8 cellular contexts compared by ENCODE assay signal in the genomic region with DNA sequence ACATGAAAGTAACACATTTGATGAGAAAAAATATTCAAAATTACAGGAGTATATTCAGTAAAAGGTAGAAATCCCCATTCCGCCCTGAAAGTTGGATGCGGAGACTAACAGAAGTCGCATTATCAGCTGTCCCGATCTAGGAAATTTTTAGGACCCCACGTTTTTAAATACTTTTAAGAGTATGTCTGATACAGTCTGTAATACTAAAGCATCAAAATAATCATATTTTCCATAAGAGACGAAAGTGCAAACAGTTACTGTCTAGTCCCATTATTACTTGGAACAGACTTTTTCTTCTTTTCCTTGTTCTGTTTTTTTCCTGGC. TPM values are rescaled to one million over a fixed set of nuclear protein-coding genes. Genes with fewer than 3 reads are reported as not detected.
DNase-seq lines count a peak whose midpoint lies in the region; ATAC-seq and TF ChIP-seq lines count a peak whose summit lies in the region.

No MANE protein-coding gene starts in this region.

- CTCF ChIA-PET in activated naive CD4-positive, alpha-beta T cell treated with anti-CD3 and anti-CD28 coated beads, Interleukin-2, amount 10 ng/mL, durations not matched to agents 7 days and 5 days (lab: Charles Lee), result no interaction called here
- CTCF ChIA-PET in GM10248 (lab: Yijun Ruan, JAX), result interaction anchor here (1.4 to 2.3 kb wide), 2 partner anchors 67 to 431 kb away, joined by 3 to 9 read pairs; no protein-coding TSS in a partner anchor

- no peaks in the 10 kb centered on the region for H3K27me3 ChIP-seq in brain microvascular endothelial cell (replicated peaks)
- peaks cover 0 to 4% of the 10 kb centered on the region in 2 experiments for H3K27me3 ChIP-seq in mesenchymal stem cell (ENCODE audit: control insufficient read depth in 1 of 2, insufficient read depth in 1 of 2, low read length in 2 of 2)
- no peaks in the 10 kb centered on the region for H3K27me3 ChIP-seq in transverse colon

- TF ChIP-seq CTCF in brain microvascular endothelial cell (IDR thresholded peaks at IDR 0.05; ENCODE audit: low read depth, low read length, missing control alignments), result no peak
- no peak for TF ChIP-seq CTCF in transverse colon (IDR thresholded peaks at IDR 0.05)
- TF ChIP-seq CTCF in GM10248 (IDR thresholded peaks at IDR 0.05; ENCODE audit: control extremely low read depth, extremely low read depth, low read depth, missing control alignments), result no peak

- no peak overlapping the region for H4K8ac ChIP-seq in mesenchymal stem cell (ENCODE audit: low read length)

- no peaks in the 10 kb centered on the region for H3K4me1 ChIP-seq in mesenchymal stem cell (ENCODE audit: control insufficient read depth, insufficient read depth, low read depth, low read length)
- H3K4me1 ChIP-seq in transverse colon, result peaks cover 0 to 15% (median 6%) of the 10 kb centered on the region in 4 donors

- TF ChIP-seq POLR2A in transverse colon (IDR thresholded peaks at IDR 0.05), result no peak

- no peak for DNase-seq in activated naive CD4-positive, alpha-beta T cell treated with anti-CD3 and anti-CD28 coated beads, Interleukin-2, amount 10 ng/mL, durations not matched to agents 7 days and 5 days
- DNase-seq in activated naive CD4-positive, alpha-beta T cell treated with anti-CD3 and anti-CD28 coated beads, Interleukin-2, amount 50 U/mL, for 16 hours, result no peak
- DNase-seq in brain microvascular endothelial cell (no peak), mesenchymal stem cell (peak; percentile 22), transverse colon (no peak), 8988T (no peak), GM10248 (ENCODE audit: extremely low spot score) (no peak)

- H2AK5ac ChIP-seq in mesenchymal stem cell (ENCODE audit: low read length, severe bottlenecking), result no peak overlapping the region

- peak overlapping the region in 1 of 2 experiments; percentile 43 for H3K18ac ChIP-seq in mesenchymal stem cell (ENCODE audit: low read depth in 1 of 2, low read length in 2 of 2)

- peaks cover 43% of the 10 kb centered on the region for H3K27me3 Mint-ChIP-seq in activated naive CD4-positive, alpha-beta T cell treated with anti-CD3 and anti-CD28 coated beads, Interleukin-2, amount 10 ng/mL, durations not matched to agents 7 days and 5 days

- H3K23ac ChIP-seq in mesenchymal stem cell (ENCODE audit: low read length in 2 of 2), result no peak overlapping the region

- H3K4me2 ChIP-seq in mesenchymal stem cell (ENCODE audit: low read length, poor library complexity, severe bottlenecking), result peak overlapping the region; percentile 47

- ATAC-seq in HG02610 (IDR thresholded peaks at IDR 0.05; ENCODE audit: unreplicated experiment), result no peak

- no peaks in the 10 kb centered on the region for H3K9me3 ChIP-seq in mesenchymal stem cell (ENCODE audit: control insufficient read depth, low read length)
- no peaks in the 10 kb centered on the region for H3K9me3 ChIP-seq in transverse colon

- H3K27ac Mint-ChIP-seq in activated naive CD4-positive, alpha-beta T cell treated with anti-CD3 and anti-CD28 coated beads, Interleukin-2, amount 10 ng/mL, durations not matched to agents 7 days and 5 days, result no peak overlapping the region

- H3K36me3 ChIP-seq in brain microvascular endothelial cell (replicated peaks), result no peaks in the 10 kb centered on the region
- H3K36me3 ChIP-seq in mesenchymal stem cell (ENCODE audit: control insufficient read depth in 1 of 2, insufficient read depth in 2 of 2, low read depth in 1 of 2, low read length in 2 of 2), result peaks cover 0 to 2% of the 10 kb centered on the region in 2 experiments
- H3K36me3 ChIP-seq in transverse colon, result no peaks in the 10 kb centered on the region

- POLR2A ChIA-PET in GM10248 (lab: Yijun Ruan, JAX), result interaction anchor here (0.6 kb wide), 1 partner anchor 465 kb away, joined by 3 read pairs; no protein-coding TSS in a partner anchor

- H4K91ac ChIP-seq in mesenchymal stem cell (ENCODE audit: low read length), result no peak overlapping the region

- H2BK15ac ChIP-seq in mesenchymal stem cell (ENCODE audit: low read depth, poor library complexity, severe bottlenecking), result no peak overlapping the region

- no peak overlapping the region for H3K14ac ChIP-seq in mesenchymal stem cell (ENCODE audit: low read length in 2 of 2)

- no peak overlapping the region for H2BK5ac ChIP-seq in mesenchymal stem cell (ENCODE audit: low read depth, low read length, poor library complexity, severe bottlenecking)

- no peak for TF ChIP-seq EP300 in transverse colon (IDR thresholded peaks at IDR 0.05; ENCODE audit: low read depth)

- H3K4me1 Mint-ChIP-seq in activated naive CD4-positive, alpha-beta T cell treated with anti-CD3 and anti-CD28 coated beads, Interleukin-2, amount 10 ng/mL, durations not matched to agents 7 days and 5 days, result peaks cover 12% of the 10 kb centered on the region

- H3K27ac ChIP-seq in brain microvascular endothelial cell (peak overlapping the region; percentile 54), mesenchymal stem cell (ENCODE audit: low read length, poor library complexity, severe bottlenecking) (no peak overlapping the region), transverse colon (peak overlapping the region; percentile 77 to 87 (median 84))

- H2AFZ ChIP-seq in mesenchymal stem cell (ENCODE audit: low read depth, low read length), result no peak overlapping the region

- intact Hi-C loops in transverse colon (cut with DNase I; ENCODE audit: low total_unique reads), result no loop called here

- no peaks in the 10 kb centered on the region for H3K79me1 ChIP-seq in mesenchymal stem cell (replicated peaks; ENCODE audit: low read length, poor library complexity, severe bottlenecking)

- H3K36me3 Mint-ChIP-seq in activated naive CD4-positive, alpha-beta T cell treated with anti-CD3 and anti-CD28 coated beads, Interleukin-2, amount 10 ng/mL, durations not matched to agents 7 days and 5 days, result no peaks in the 10 kb centered on the region

- H2BK12ac ChIP-seq in mesenchymal stem cell (ENCODE audit: low read length in 2 of 2), result no peak overlapping the region

- H3K4me3 Mint-ChIP-seq in activated naive CD4-positive, alpha-beta T cell treated with anti-CD3 and anti-CD28 coated beads, Interleukin-2, amount 10 ng/mL, durations not matched to agents 7 days and 5 days, result peak overlapping the region; percentile 62

- H2BK120ac ChIP-seq in mesenchymal stem cell (ENCODE audit: low read depth, low read length), result no peak overlapping the region

- WGBS in mesenchymal stem cell, result 57% methylated on average over 4 of the region's 6 CpGs
- WGBS in transverse colon (ENCODE audit: low coverage in 1 of 2), 2 donors, result 37 to 50% methylated on average over 6 of the region's 6 CpGs

- in situ Hi-C loops in brain microvascular endothelial cell (cut with HindIII; ENCODE audit: low pct_ligation_motif_present, low sequenced_read_pairs), result no loop called here
- in situ Hi-C loops in transverse colon (cut with MboI; ENCODE audit: low pct_ligation_motif_present in 1 of 4, low pct_unique_long_range_greater_than_20kb in 1 of 4, low sequenced_read_pairs in 3 of 4), result loop anchor here in 1 of 4 donors (10.0 kb wide), 1 partner anchor 63 kb away; no protein-coding TSS in a partner anchor

- H3K4ac ChIP-seq in mesenchymal stem cell (ENCODE audit: low read depth in 1 of 2, low read length in 2 of 2), result no peak overlapping the region

- H3K9ac ChIP-seq in mesenchymal stem cell (ENCODE audit: low read length), result peak overlapping the region; percentile 93

- H3K4me3 ChIP-seq in brain microvascular endothelial cell (ENCODE audit: low read depth, low read length) (peak overlapping the region; percentile 61), mesenchymal stem cell (ENCODE audit: insufficient read depth in 1 of 2, low read depth in 1 of 2, low read length in 2 of 2) (peak overlapping the region; percentile 77 to 86), transverse colon (peak overlapping the region; percentile 37 to 69 (median 63))

- no peaks in the 10 kb centered on the region for H3K9me3 Mint-ChIP-seq in activated naive CD4-positive, alpha-beta T cell treated with anti-CD3 and anti-CD28 coated beads, Interleukin-2, amount 10 ng/mL, durations not matched to agents 7 days and 5 days

RNA-seq across cellular contexts. Expression of a gene that starts 0.6 kb away (rescaled TPM):
- polyA plus RNA-seq in mesenchymal stem cell (2013, experiment 1 of 2), result 39.6 TPM
- 38.7 TPM for polyA plus RNA-seq in mesenchymal stem cell (2013, experiment 2 of 2)
- total RNA-seq in transverse colon, result 100 to 1,000 TPM in 1 of 4 donors, 10 to 100 TPM in 3; 45.3 to 133 (median 50.4) TPM
